Comparison of ENCODE assay signal across 1 cellular context in the genomic region with DNA sequence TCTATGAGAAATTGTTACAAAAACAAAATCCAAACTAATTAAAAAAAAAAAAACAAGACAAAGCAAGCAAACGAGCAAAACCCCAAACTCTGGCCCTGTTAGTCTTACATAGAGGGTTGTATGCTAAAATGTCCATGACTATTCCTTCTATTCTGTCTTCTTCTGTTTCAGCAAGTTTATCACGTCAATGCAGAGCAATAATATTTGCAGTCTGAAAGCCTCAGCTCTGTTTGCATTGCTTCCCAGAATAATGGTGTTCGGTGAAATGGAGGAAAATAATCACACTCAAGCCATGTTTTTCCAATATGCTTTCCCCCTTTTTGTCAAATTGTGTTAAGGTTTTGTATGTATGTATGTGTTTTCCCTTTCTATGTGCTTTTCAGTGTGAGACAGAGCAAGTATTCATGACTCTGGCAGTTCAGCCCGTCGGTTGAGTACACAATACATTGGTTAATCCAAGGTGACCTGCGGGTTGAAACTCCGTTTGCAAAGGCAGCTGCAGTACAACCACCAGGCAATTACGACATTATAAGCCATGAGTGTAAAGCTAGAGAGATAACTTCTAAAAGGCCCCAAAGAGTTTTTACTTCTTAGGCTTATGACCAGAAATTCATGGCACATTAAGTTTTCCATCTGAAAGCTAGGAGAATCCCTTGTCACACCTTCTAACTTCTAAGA.
A peak's percentile ranks its signal among the peaks of the same experiment; 100 is the strongest.
TF ChIP-seq lines count a peak whose summit lies in the region.

No MANE protein-coding gene starts in this region.

TF ChIP-seq in HepG2, 621 proteins besides CTCF, POLR2A, EP300 and RAD21 (continued from another document):
- TF ChIP-seq HOXA3 (CRISPR knock-in tag; IDR thresholded peaks at IDR 0.05), result peak; percentile 32; the same call in 1 of the 2 replicates
- no peak for TF ChIP-seq STAT5B (CRISPR knock-in tag; IDR thresholded peaks at IDR 0.05)
- no peak for TF ChIP-seq RELA (CRISPR knock-in tag; IDR thresholded peaks at IDR 0.05)
- TF ChIP-seq NFATC3 (CRISPR knock-in tag; IDR thresholded peaks at IDR 0.05), result no peak
- TF ChIP-seq NCOA2 (CRISPR knock-in tag; IDR thresholded peaks at IDR 0.05), result 0 out of 2 replicates have a peak, but pooled peaks have one; percentile 34
- TF ChIP-seq PAF1 (CRISPR knock-in tag; IDR thresholded peaks at IDR 0.05), result no peak
- 0 out of 2 replicates have a peak, but pooled peaks have one; percentile 36 for TF ChIP-seq FOXO1 (CRISPR knock-in tag; IDR thresholded peaks at IDR 0.05)
- peak; percentile 63 for TF ChIP-seq TEAD3 (CRISPR knock-in tag; optimal IDR thresholded peaks at IDR 0.05; ENCODE audit: borderline replicate concordance)
- TF ChIP-seq HOMEZ (CRISPR knock-in tag; IDR thresholded peaks at IDR 0.05; ENCODE audit: low read depth), result 0 out of 2 replicates have a peak, but pooled peaks have one; percentile 46
- peak; percentile 30; the same call in 1 of the 2 replicates for TF ChIP-seq ERF (CRISPR knock-in tag; IDR thresholded peaks at IDR 0.05)
- peak; percentile 77; the same call in 1 of the 2 replicates for TF ChIP-seq PITX1 (CRISPR knock-in tag; IDR thresholded peaks at IDR 0.05)
- TF ChIP-seq, protein P1, sequence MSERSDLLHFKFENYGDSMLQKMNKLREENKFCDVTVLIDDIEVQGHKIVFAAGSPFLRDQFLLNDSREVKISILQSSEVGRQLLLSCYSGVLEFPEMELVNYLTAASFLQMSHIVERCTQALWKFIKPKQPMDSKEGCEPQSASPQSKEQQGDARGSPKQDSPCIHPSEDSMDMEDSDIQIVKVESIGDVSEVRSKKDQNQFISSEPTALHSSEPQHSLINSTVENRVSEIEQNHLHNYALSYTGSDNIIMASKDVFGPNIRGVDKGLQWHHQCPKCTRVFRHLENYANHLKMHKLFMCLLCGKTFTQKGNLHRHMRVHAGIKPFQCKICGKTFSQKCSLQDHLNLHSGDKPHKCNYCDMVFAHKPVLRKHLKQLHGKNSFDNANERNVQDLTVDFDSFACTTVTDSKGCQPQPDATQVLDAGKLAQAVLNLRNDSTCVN (CRISPR knock-in tag; IDR thresholded peaks at IDR 0.05; ENCODE audit: borderline replicate concordance), result no peak
- no peak for TF ChIP-seq NFKBIZ (CRISPR knock-in tag; IDR thresholded peaks at IDR 0.05)
- TF ChIP-seq ZNF558 (CRISPR knock-in tag; IDR thresholded peaks at IDR 0.05; ENCODE audit: borderline replicate concordance), result no peak
- 0 out of 2 replicates have a peak, but pooled peaks have one; percentile 38 for TF ChIP-seq ZNF800 (CRISPR knock-in tag; IDR thresholded peaks at IDR 0.05)
- TF ChIP-seq ZNF644 (CRISPR knock-in tag; IDR thresholded peaks at IDR 0.05; ENCODE audit: low read depth), result peak; percentile 68; the same call in 1 of the 2 replicates
- TF ChIP-seq BCL6 (CRISPR knock-in tag; IDR thresholded peaks at IDR 0.05), result peak; percentile 50; the same call in 1 of the 2 replicates
- no peak for TF ChIP-seq NRL (CRISPR knock-in tag; IDR thresholded peaks at IDR 0.05; ENCODE audit: borderline replicate concordance)
- peak; percentile 79; the same call in 1 of the 2 replicates for TF ChIP-seq ZNF331 (CRISPR knock-in tag; IDR thresholded peaks at IDR 0.05)
- no peak for TF ChIP-seq EED (CRISPR knock-in tag; IDR thresholded peaks at IDR 0.05)
- no peak for TF ChIP-seq ZC3H4 (CRISPR knock-in tag; IDR thresholded peaks at IDR 0.05; ENCODE audit: borderline replicate concordance)
- no peak for TF ChIP-seq KLF15 (CRISPR knock-in tag; IDR thresholded peaks at IDR 0.05; ENCODE audit: borderline replicate concordance)
- no peak for TF ChIP-seq ZSCAN25 (CRISPR knock-in tag; IDR thresholded peaks at IDR 0.05)
- TF ChIP-seq IRF2 (CRISPR knock-in tag; IDR thresholded peaks at IDR 0.05), result 0 out of 2 replicates have a peak, but pooled peaks have one; percentile 45
- TF ChIP-seq UBTF (CRISPR knock-in tag; IDR thresholded peaks at IDR 0.05), result no peak
- no peak for TF ChIP-seq E2F1 (CRISPR knock-in tag; IDR thresholded peaks at IDR 0.05)
- no peak for TF ChIP-seq NR1H2 (CRISPR knock-in tag; IDR thresholded peaks at IDR 0.05; ENCODE audit: borderline replicate concordance, low read depth)
- TF ChIP-seq ZFX (CRISPR knock-in tag; IDR thresholded peaks at IDR 0.05; ENCODE audit: low read depth), result 0 out of 2 replicates have a peak, but pooled peaks have one; percentile 21
- TF ChIP-seq RARA (CRISPR knock-in tag; IDR thresholded peaks at IDR 0.05), result peak; percentile 59
- no peak for TF ChIP-seq FOXP1 (IDR thresholded peaks at IDR 0.05)
- TF ChIP-seq FOXP1 (CRISPR knock-in tag; IDR thresholded peaks at IDR 0.05), result peak; percentile 65
- peak; percentile 42; the same call in 1 of the 2 replicates for TF ChIP-seq KAT8 (CRISPR knock-in tag; IDR thresholded peaks at IDR 0.05)
- 0 out of 2 replicates have a peak, but pooled peaks have one; percentile 33 for TF ChIP-seq ZSCAN29 (CRISPR knock-in tag; conservative IDR thresholded peaks at IDR 0.05)
- peak; percentile 57; the same call in 1 of the 2 replicates for TF ChIP-seq HDAC2 (CRISPR knock-in tag; IDR thresholded peaks at IDR 0.05)
- 0 out of 4 replicates have a peak, but pooled peaks of 1 of the 2 experiments have one; percentile 12 for TF ChIP-seq NR2F1 (CRISPR knock-in tag; IDR thresholded peaks at IDR 0.05)
